36 cellular contexts compared by ENCODE assay signal in genomic region chr10:131280101-131280500, GRCh38. TPM values are rescaled to one million over a fixed set of nuclear protein-coding genes. Genes with fewer than 3 reads are reported as not detected.
"Had no signal": no experiment of that assay in that cellular context is flagged by ENCODE, and none has a peak within 500 bp of the region (broad histone marks: within the 10 kb centered on the region; RNA-seq: fewer than 3 reads in every experiment).

No MANE protein-coding gene starts in this region.

- FAIRE-seq: colon, endometrium, endothelial cell of umbilical vein had no signal

- H3K9me3 Mint-ChIP-seq: activated B cell treated with CpG ODN at 0.5 μM for 24 hours; activated T-cell treated with anti-CD3 and anti-CD28 coated beads, Interleukin-2, amount 50 U/mL, for 4 hours; activated T-helper 17 cell treated with anti-CD3 and anti-CD28 coated beads, Interleukin-2, amount 50 U/mL, for 72 hours; effector memory CD8-positive, alpha-beta T cell; T-helper 2 cell treated with Interferon-gamma antibody and Interleukin-4, amounts not matched to agents 5 μg/mL and 100 μg/mL, for 36 hours had no signal

- H3K27ac ChIP-seq: body of pancreas, epithelial cell of prostate, esophagus squamous epithelium, gastroesophageal sphincter, heart right ventricle, hepatocyte, WERI-Rb-1 had no signal

- H3K27me3 ChIP-seq: body of pancreas, hepatocyte had no signal

- H3K4me1 ChIP-seq: body of pancreas, esophagus squamous epithelium, gastroesophageal sphincter, heart right ventricle had no signal

- H3K4me3 Mint-ChIP-seq: activated B cell treated with CpG ODN at 0.5 μM for 24 hours; activated CD4-positive, alpha-beta memory T cell treated with anti-CD3 and anti-CD28 coated beads, Interleukin-2, amount 10 ng/mL, durations not matched to agents 7 days and 5 days; activated naive CD8-positive, alpha-beta T cell; activated T-cell treated with anti-CD3 and anti-CD28 coated beads, Interleukin-2, amount 50 U/mL, for 4 hours; activated T-helper 17 cell treated with anti-CD3 and anti-CD28 coated beads, Interleukin-2, amount 50 U/mL, for 72 hours; effector memory CD8-positive, alpha-beta T cell; T-helper 17 cell; T-helper 2 cell treated with Interferon-gamma antibody and Interleukin-4, amounts not matched to agents 5 μg/mL and 100 μg/mL, for 36 hours had no signal

- H3K27ac Mint-ChIP-seq: activated B cell treated with CpG ODN at 0.5 μM for 24 hours; activated CD4-positive, alpha-beta memory T cell treated with anti-CD3 and anti-CD28 coated beads, Interleukin-2, amount 10 ng/mL, durations not matched to agents 7 days and 5 days; activated naive CD8-positive, alpha-beta T cell; activated T-helper 17 cell treated with anti-CD3 and anti-CD28 coated beads, Interleukin-2, amount 50 U/mL, for 72 hours; effector memory CD8-positive, alpha-beta T cell; T-helper 17 cell; T-helper 2 cell treated with Interferon-gamma antibody and Interleukin-4, amounts not matched to agents 5 μg/mL and 100 μg/mL, for 36 hours had no signal

- DNase-seq: activated B cell treated with CpG ODN at 0.5 μM for 24 hours; activated CD4-positive, alpha-beta memory T cell treated with anti-CD3 and anti-CD28 coated beads, Interleukin-2, amount 10 ng/mL, durations not matched to agents 7 days and 5 days; activated CD4-positive, alpha-beta T cell treated with anti-CD3 and anti-CD28 coated beads for 48 hours; activated CD4-positive, alpha-beta T cell treated with anti-CD3 and anti-CD28 coated beads, Interleukin-2, amount 50 U/mL, for 4 hours; activated effector memory CD4-positive, alpha-beta T cell treated with Interleukin-2 at 50 U/mL for 16 hours; activated gamma-delta T cell treated with Interleukin-2 at 50 U/mL for 16 hours; activated naive CD4-positive, alpha-beta T cell treated with anti-CD3 and anti-CD28 coated beads, Interleukin-2, amount 50 U/mL, for 16 hours; activated naive CD4-positive, alpha-beta T cell treated with Interleukin-2 at 50 U/mL for 16 hours; activated T-cell treated with anti-CD3 and anti-CD28 coated beads, Interleukin-2, amount 50 U/mL, for 4 hours; amygdala; aorta; body of pancreas; caudate nucleus; cortex of kidney; dermis blood vessel endothelial cell; effector CD4-positive, alpha-beta T cell; effector memory CD8-positive, alpha-beta T cell; esophagus squamous epithelium; foreskin melanocyte; heart right ventricle; T-helper 17 cell; T1000; WERI-Rb-1 had no signal

- H3K4me1 Mint-ChIP-seq: activated B cell treated with CpG ODN at 0.5 μM for 24 hours; activated CD4-positive, alpha-beta memory T cell treated with anti-CD3 and anti-CD28 coated beads, Interleukin-2, amount 10 ng/mL, durations not matched to agents 7 days and 5 days; activated T-helper 17 cell treated with anti-CD3 and anti-CD28 coated beads, Interleukin-2, amount 50 U/mL, for 72 hours; T-helper 17 cell had no signal

- H3K4me3 ChIP-seq: body of pancreas, esophagus squamous epithelium, gastroesophageal sphincter, heart right ventricle, hepatocyte had no signal

- H3K27me3 Mint-ChIP-seq: activated B cell treated with CpG ODN at 0.5 μM for 24 hours; activated CD4-positive, alpha-beta memory T cell treated with anti-CD3 and anti-CD28 coated beads, Interleukin-2, amount 10 ng/mL, durations not matched to agents 7 days and 5 days; activated T-helper 17 cell treated with anti-CD3 and anti-CD28 coated beads, Interleukin-2, amount 50 U/mL, for 72 hours; effector memory CD8-positive, alpha-beta T cell; T-helper 17 cell had no signal

- H3K36me3 Mint-ChIP-seq: activated naive CD8-positive, alpha-beta T cell had no signal

- H3K36me3 ChIP-seq: esophagus squamous epithelium, gastroesophageal sphincter, heart right ventricle, WERI-Rb-1 had no signal

- H3K9me3 ChIP-seq: body of pancreas, esophagus squamous epithelium, gastroesophageal sphincter had no signal

RNA-seq across cellular contexts. Expression of gene TCERG1L, which starts 31.4 kb away (rescaled TPM):
- total RNA-seq: activated B cell treated with CpG ODN at 0.5 μM for 24 hours, aorta, chondrocyte, dermis blood vessel endothelial cell, endothelial cell of umbilical vein, fibroblast of lung, fibroblast of villous mesenchyme, glomerular endothelial cell, T-helper 17 cell had no signal
- polyA plus RNA-seq: aorta, endothelial cell of umbilical vein, heart right ventricle had no signal
